ENCODE assay signal across 2 cellular contexts in the genomic region with DNA sequence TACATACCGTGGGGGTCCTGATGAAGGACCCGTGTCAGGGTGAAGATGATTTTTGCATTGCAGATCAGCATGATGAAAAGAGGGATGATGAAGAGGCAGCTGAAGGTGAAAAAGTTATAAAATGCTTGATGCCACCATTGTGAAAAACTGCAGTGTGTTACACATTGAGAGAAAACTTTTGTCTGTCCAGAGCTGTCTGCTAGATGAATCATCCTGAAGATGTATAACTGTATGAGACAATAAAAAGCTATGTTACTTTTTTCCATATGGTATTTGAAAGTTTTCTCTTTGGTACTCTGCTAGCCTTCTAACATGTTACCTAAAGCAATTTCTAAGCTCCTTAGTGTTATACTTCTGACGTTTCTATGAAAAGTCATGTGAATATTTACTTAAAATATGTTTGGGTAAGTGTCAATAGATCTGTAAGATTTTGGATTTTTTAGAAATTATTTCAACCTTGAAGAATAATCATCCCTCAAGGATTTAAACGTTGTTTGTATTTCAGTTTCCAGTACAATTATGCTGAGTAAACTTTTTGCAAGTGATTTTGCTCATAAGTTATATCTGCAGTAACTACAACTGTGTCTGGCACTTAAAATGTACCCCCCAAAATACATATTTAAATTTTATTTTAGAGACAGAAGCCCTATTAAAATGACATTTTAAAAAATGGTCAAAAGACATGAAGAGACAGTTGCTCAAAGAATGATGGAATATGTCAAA.
TF ChIP-seq lines count a peak whose summit lies in the region.

No MANE protein-coding gene starts in this region.

TF ChIP-seq in GM12891, 5 proteins besides CTCF, POLR2A, EP300 and RAD21:
- TF ChIP-seq POLR2AphosphoS5 (IDR thresholded peaks at IDR 0.05; ENCODE audit: low read depth, low read length): no peak
- TF ChIP-seq POU2F2 (IDR thresholded peaks at IDR 0.05; ENCODE audit: low read depth, low read length): no peak
- TF ChIP-seq PAX5 (IDR thresholded peaks at IDR 0.05; ENCODE audit: insufficient read depth, low read length, severe bottlenecking): no peak
- TF ChIP-seq TAF1 (IDR thresholded peaks at IDR 0.05; ENCODE audit: low read depth, low read length): no peak
- no peak for TF ChIP-seq SPI1 (IDR thresholded peaks at IDR 0.05; ENCODE audit: low read depth, low read length)

TF ChIP-seq in K562, 482 proteins besides CTCF, POLR2A, EP300 and RAD21:
- TF ChIP-seq, protein P1, sequence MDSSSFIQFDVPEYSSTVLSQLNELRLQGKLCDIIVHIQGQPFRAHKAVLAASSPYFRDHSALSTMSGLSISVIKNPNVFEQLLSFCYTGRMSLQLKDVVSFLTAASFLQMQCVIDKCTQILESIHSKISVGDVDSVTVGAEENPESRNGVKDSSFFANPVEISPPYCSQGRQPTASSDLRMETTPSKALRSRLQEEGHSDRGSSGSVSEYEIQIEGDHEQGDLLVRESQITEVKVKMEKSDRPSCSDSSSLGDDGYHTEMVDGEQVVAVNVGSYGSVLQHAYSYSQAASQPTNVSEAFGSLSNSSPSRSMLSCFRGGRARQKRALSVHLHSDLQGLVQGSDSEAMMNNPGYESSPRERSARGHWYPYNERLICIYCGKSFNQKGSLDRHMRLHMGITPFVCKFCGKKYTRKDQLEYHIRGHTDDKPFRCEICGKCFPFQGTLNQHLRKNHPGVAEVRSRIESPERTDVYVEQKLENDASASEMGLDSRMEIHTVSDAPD (CRISPR knock-in tag; IDR thresholded peaks at IDR 0.05): no peak
- TF ChIP-seq C11orf30 (IDR thresholded peaks at IDR 0.05; ENCODE audit: low read depth): peak; percentile 55
- TF ChIP-seq RBM14 (IDR thresholded peaks at IDR 0.05; ENCODE audit: borderline replicate concordance, insufficient read depth, low read depth, low read length): no peak
- TF ChIP-seq CSDE1 (IDR thresholded peaks at IDR 0.05): no peak
- TF ChIP-seq ZNF316 (IDR thresholded peaks at IDR 0.05): peak; percentile 69
- no peak for TF ChIP-seq PHF21A (IDR thresholded peaks at IDR 0.05; ENCODE audit: borderline replicate concordance, low read depth)
